In the genomic region with DNA sequence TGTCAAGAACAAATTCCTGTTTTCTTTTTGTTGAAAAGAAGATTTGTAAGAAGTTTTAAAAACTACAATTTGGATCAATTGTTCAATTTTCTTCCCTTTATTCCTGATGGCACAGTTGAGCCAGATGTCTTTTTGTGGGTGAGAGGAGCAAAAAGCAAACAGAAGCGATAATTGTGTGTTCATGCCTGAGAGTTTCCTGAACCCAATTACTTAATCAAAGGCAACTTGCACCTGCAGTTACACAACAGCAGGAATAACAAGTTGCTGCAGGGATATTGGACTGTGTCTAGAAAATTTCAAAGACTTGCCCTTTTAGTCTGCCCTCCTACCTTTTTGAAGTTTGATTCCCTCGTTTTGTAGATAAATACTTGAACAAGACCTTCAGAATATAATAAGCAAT, we compare ENCODE assay signal across 20 cellular contexts.
A peak's percentile ranks its signal among the peaks of the same experiment; 100 is the strongest.
DNase-seq lines count a peak whose midpoint lies in the region; ATAC-seq and TF ChIP-seq lines count a peak whose summit lies in the region.
"Had no signal": no experiment of that assay in that cellular context is flagged by ENCODE, and none has a peak within 500 bp of the region (broad histone marks: within the 10 kb centered on the region; RNA-seq: fewer than 3 reads in every experiment).

No MANE protein-coding gene starts in this region.

- H3K27me3 Mint-ChIP-seq in MCF 10A (ENCODE audit: insufficient read depth, unreplicated experiment), result peaks cover 90% of the 10 kb centered on the region
- H3K27me3 Mint-ChIP-seq: activated naive CD4-positive, alpha-beta T cell treated with anti-CD3 and anti-CD28 coated beads, Interleukin-2, amount 50 U/mL, for 24 hours; B cell; natural killer cell treated with Interleukin-12 subunit alpha and Interleukin-12 subunit beta and Interleukin-15 and Interleukin-18, amount 100 ng/mL, for 72 hours; stimulated activated memory B cell treated with anti-CD40 and anti-IgM and Interleukin-4, amounts not matched to agents 10 μg/mL and 1 μg/mL and 100 μg/mL, for 72 hours had no signal

- peak; percentile 69 to 94 (median 89) for ATAC-seq in right lobe of liver
- ATAC-seq in lower lobe of right lung, result no peak
- ATAC-seq: activated T-cell treated with anti-CD3 and anti-CD28 coated beads, Interleukin-2, amount 50 U/mL, for 72 hours; natural killer cell treated with Interleukin-12 subunit alpha and Interleukin-12 subunit beta and Interleukin-15 and Interleukin-18, amount 100 ng/mL, for 72 hours; stimulated activated memory B cell treated with anti-CD40 and anti-IgM and Interleukin-4, amounts not matched to agents 10 μg/mL and 1 μg/mL and 100 μg/mL, for 72 hours had no signal

- H3K36me3 ChIP-seq in breast epithelium (no peaks in the 10 kb centered on the region), right lobe of liver (no peaks in the 10 kb centered on the region), lower lobe of right lung (no peaks in the 10 kb centered on the region)

- H3K4me3 ChIP-seq in breast epithelium (no peak overlapping the region), right lobe of liver (no peak overlapping the region), lower lobe of right lung (no peak overlapping the region)

- no peaks in the 10 kb centered on the region for H3K4me1 Mint-ChIP-seq in MCF 10A (ENCODE audit: insufficient read depth, unreplicated experiment)
- H3K4me1 Mint-ChIP-seq: activated naive CD4-positive, alpha-beta T cell treated with anti-CD3 and anti-CD28 coated beads, Interleukin-2, amount 50 U/mL, for 24 hours; B cell; stimulated activated memory B cell treated with anti-CD40 and anti-IgM and Interleukin-4, amounts not matched to agents 10 μg/mL and 1 μg/mL and 100 μg/mL, for 72 hours had no signal

- TF ChIP-seq CTCF in MCF 10A (IDR thresholded peaks at IDR 0.05; ENCODE audit: unreplicated experiment) (no peak), breast epithelium (IDR thresholded peaks at IDR 0.05) (no peak), right lobe of liver (IDR thresholded peaks at IDR 0.05) (no peak), lower lobe of right lung (IDR thresholded peaks at IDR 0.05) (no peak)

- DNase-seq in MCF 10A (ENCODE audit: unreplicated experiment) (peak; percentile 6), breast epithelium (ENCODE audit: low spot score in 2 of 2) (no peak), NCI-H2107 treated with DMSO at 0.1 percent for 48 hours (lab: John Stamatoyannopoulos, UW; ENCODE audit: unreplicated experiment) (peak; percentile 95), NCI-H748 treated with DMSO at 0.1 percent for 48 hours (lab: John Stamatoyannopoulos, UW) (peak; percentile 97), right lobe of liver (no peak), SIG-M5 treated with dmso at 0.1 percent for 504 hours (lab: John Stamatoyannopoulos, UW; ENCODE audit: unreplicated experiment) (no peak), lower lobe of right lung (no peak)
- no peak for DNase-seq in activated T-cell treated with anti-CD3 and anti-CD28 coated beads, Interleukin-2, amount 50 U/mL, for 1 hour
- DNase-seq: activated CD4-positive, alpha-beta T cell treated with anti-CD3 and anti-CD28 coated beads for 1 hour; activated T-cell treated with anti-CD3 and anti-CD28 coated beads, Interleukin-2, amount 50 U/mL, for 72 hours; aorta; effector CD4-positive, alpha-beta T cell; HFFc6; RPMI8226; T1000 had no signal

- TF ChIP-seq POLR2A in breast epithelium (IDR thresholded peaks at IDR 0.05), result no peak
- TF ChIP-seq POLR2A in right lobe of liver (IDR thresholded peaks at IDR 0.05), result no peak

- BruUV-seq in MCF 10A (replicated peaks; lab: Mats Ljungman, UMichigan), result no TSS peak

- intact Hi-C loops in MCF 10A (cut with micrococcal nuclease) (no loop called here), breast epithelium (cut with DNase I; ENCODE audit: low total_unique reads) (no loop called here), right lobe of liver (cut with DNase I) (no loop called here), lower lobe of right lung (cut with DNase I) (no loop called here)

- H3K4me1 ChIP-seq in breast epithelium (no peaks in the 10 kb centered on the region), right lobe of liver (peaks cover 0 to 14% (median 4%) of the 10 kb centered on the region in 4 donors), lower lobe of right lung (no peaks in the 10 kb centered on the region)
- H3K4me1 ChIP-seq: parathyroid adenoma had no signal

- POLR2A ChIA-PET in MCF 10A (lab: Yijun Ruan, JAX), result interaction anchor here (0.7 to 1.2 kb wide), 3 partner anchors 12 to 243 kb away, joined by 3 to 4 read pairs (median 3); no protein-coding TSS in a partner anchor

- H3K9me3 ChIP-seq in breast epithelium (no peaks in the 10 kb centered on the region), right lobe of liver (no peaks in the 10 kb centered on the region), lower lobe of right lung (no peaks in the 10 kb centered on the region)

- CTCF ChIA-PET in MCF 10A (lab: Yijun Ruan, JAX), result no interaction called here

- H3K36me3 Mint-ChIP-seq in MCF 10A (ENCODE audit: insufficient read depth, unreplicated experiment), result no peaks in the 10 kb centered on the region
- H3K36me3 Mint-ChIP-seq: activated naive CD4-positive, alpha-beta T cell treated with anti-CD3 and anti-CD28 coated beads, Interleukin-2, amount 50 U/mL, for 24 hours; natural killer cell treated with Interleukin-12 subunit alpha and Interleukin-12 subunit beta and Interleukin-15 and Interleukin-18, amount 100 ng/mL, for 72 hours; stimulated activated memory B cell treated with anti-CD40 and anti-IgM and Interleukin-4, amounts not matched to agents 10 μg/mL and 1 μg/mL and 100 μg/mL, for 72 hours had no signal

- no peak overlapping the region for H3K27ac Mint-ChIP-seq in MCF 10A (ENCODE audit: low read depth, unreplicated experiment)
- H3K27ac Mint-ChIP-seq: activated naive CD4-positive, alpha-beta T cell treated with anti-CD3 and anti-CD28 coated beads, Interleukin-2, amount 50 U/mL, for 24 hours; activated T-cell treated with anti-CD3 and anti-CD28 coated beads, Interleukin-2, amount 50 U/mL, for 72 hours; B cell; HFFc6; natural killer cell treated with Interleukin-12 subunit alpha and Interleukin-12 subunit beta and Interleukin-15 and Interleukin-18, amount 100 ng/mL, for 72 hours; stimulated activated memory B cell treated with anti-CD40 and anti-IgM and Interleukin-4, amounts not matched to agents 10 μg/mL and 1 μg/mL and 100 μg/mL, for 72 hours had no signal

- no peaks in the 10 kb centered on the region for H3K9me3 Mint-ChIP-seq in MCF 10A (ENCODE audit: unreplicated experiment)
- H3K9me3 Mint-ChIP-seq: activated naive CD4-positive, alpha-beta T cell treated with anti-CD3 and anti-CD28 coated beads, Interleukin-2, amount 50 U/mL, for 24 hours; HFFc6; stimulated activated memory B cell treated with anti-CD40 and anti-IgM and Interleukin-4, amounts not matched to agents 10 μg/mL and 1 μg/mL and 100 μg/mL, for 72 hours had no signal

- H3K27ac ChIP-seq in breast epithelium (no peak overlapping the region), right lobe of liver (peak overlapping the region in 1 of 3 donors; percentile 27), lower lobe of right lung (no peak overlapping the region)
- H3K27ac ChIP-seq: parathyroid adenoma had no signal

- WGBS in right lobe of liver (ENCODE audit: insufficient coverage, low coverage, low lambda C conversion rate, missing lambda C conversion rate), result 18% methylated on average over 2 of the region's 2 CpGs

- H3K27me3 ChIP-seq in breast epithelium (no peaks in the 10 kb centered on the region), right lobe of liver (no peaks in the 10 kb centered on the region), lower lobe of right lung (ENCODE audit: low read depth) (no peaks in the 10 kb centered on the region)

- H3K4me3 Mint-ChIP-seq in MCF 10A (ENCODE audit: unreplicated experiment), result no peak overlapping the region
- H3K4me3 Mint-ChIP-seq: activated naive CD4-positive, alpha-beta T cell treated with anti-CD3 and anti-CD28 coated beads, Interleukin-2, amount 50 U/mL, for 24 hours; activated T-cell treated with anti-CD3 and anti-CD28 coated beads, Interleukin-2, amount 50 U/mL, for 72 hours; B cell; HFFc6; natural killer cell treated with Interleukin-12 subunit alpha and Interleukin-12 subunit beta and Interleukin-15 and Interleukin-18, amount 100 ng/mL, for 72 hours; stimulated activated memory B cell treated with anti-CD40 and anti-IgM and Interleukin-4, amounts not matched to agents 10 μg/mL and 1 μg/mL and 100 μg/mL, for 72 hours had no signal

Comparison
In these comparisons a context has a peak if more than half of its experiments do, and no peak if none do; other contexts are left out.
1. DNase-seq: peak in MCF 10A (single experiment), NCI-H2107 treated with DMSO at 0.1 percent for 48 hours (single experiment) and NCI-H748 treated with DMSO at 0.1 percent for 48 hours (single experiment); none in breast epithelium (0 of 2), right lobe of liver (0 of 3), activated T-cell treated with anti-CD3 and anti-CD28 coated beads, Interleukin-2, amount 50 U/mL, for 1 hour (single experiment), SIG-M5 treated with dmso at 0.1 percent for 504 hours (single experiment) and lower lobe of right lung (single experiment).
2. ATAC-seq: peak in right lobe of liver (4 of 4); none in lower lobe of right lung (0 of 2).